27 cellular contexts compared by ENCODE assay signal in the genomic region with DNA sequence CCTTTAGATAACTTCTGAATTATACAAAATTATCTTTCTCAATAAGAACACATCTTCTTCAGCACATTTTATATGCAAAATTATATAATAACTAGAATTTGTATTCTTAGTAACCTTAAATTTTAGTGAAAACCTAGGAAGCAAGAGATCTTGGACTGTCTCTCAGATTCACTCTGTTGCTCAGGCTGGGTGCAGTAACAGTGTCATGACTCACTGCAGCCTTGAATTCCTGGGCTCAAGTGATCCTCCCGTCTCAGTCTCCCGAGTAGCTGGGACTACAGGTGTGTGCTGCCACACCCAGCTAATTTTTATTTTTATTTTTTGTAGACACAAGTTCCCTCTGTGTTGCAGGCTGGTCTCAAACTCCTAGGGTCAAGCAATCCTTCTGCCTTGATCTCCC. TPM values are rescaled to one million over a fixed set of nuclear protein-coding genes. Genes with fewer than 3 reads are reported as not detected.
A peak's percentile ranks its signal among the peaks of the same experiment; 100 is the strongest.
DNase-seq lines count a peak whose midpoint lies in the region; ATAC-seq, FAIRE-seq and TF ChIP-seq lines count a peak whose summit lies in the region.
"Had no signal": no experiment of that assay in that cellular context is flagged by ENCODE, and none has a peak within 500 bp of the region (broad histone marks: within the 10 kb centered on the region; RNA-seq: fewer than 3 reads in every experiment).

No MANE protein-coding gene starts in this region.

- no peaks in the 10 kb centered on the region for H3K36me3 ChIP-seq in RWPE2 (ENCODE audit: low read depth)
- H3K36me3 ChIP-seq: BLaER1 treated with 17β-estradiol and CSF1 and Interleukin-3, amounts not matched to agents 10 nM and 100 nM had no signal

- H3K4me3 ChIP-seq in RWPE2 (ENCODE audit: severe bottlenecking), result no peak overlapping the region
- H3K4me3 ChIP-seq: A549; BLaER1 treated with 17β-estradiol and CSF1 and Interleukin-3, amounts not matched to agents 10 nM and 100 nM; GM12878 had no signal

- H3K9me3 ChIP-seq in RWPE2 (ENCODE audit: severe bottlenecking), result peaks cover 3% of the 10 kb centered on the region
- H3K9me3 ChIP-seq: A549; BLaER1 treated with 17β-estradiol and CSF1 and Interleukin-3, amounts not matched to agents 10 nM and 100 nM had no signal

- H3K4me1 ChIP-seq in RWPE2 (ENCODE audit: insufficient read depth, poor library complexity, severe bottlenecking), result no peaks in the 10 kb centered on the region
- H3K4me1 ChIP-seq: A549; BLaER1 treated with 17β-estradiol and CSF1 and Interleukin-3, amounts not matched to agents 10 nM and 100 nM had no signal

- no peak for TF ChIP-seq CTCF in RWPE2 (IDR thresholded peaks at IDR 0.05; ENCODE audit: poor library complexity, severe bottlenecking)

- no peak overlapping the region for H3K27ac ChIP-seq in RWPE2 (ENCODE audit: poor library complexity, severe bottlenecking)
- H3K27ac ChIP-seq: 22Rv1; A549; BLaER1 treated with 17β-estradiol and CSF1 and Interleukin-3, amounts not matched to agents 10 nM and 100 nM; C4-2B had no signal

- no peak for TF ChIP-seq POLR2A in H54 (IDR thresholded peaks at IDR 0.05; ENCODE audit: low read depth, low read length)

- no peak for DNase-seq in H54 (ENCODE audit: insufficient read length, low spot score)
- DNase-seq in RWPE2 (ENCODE audit: low spot score), result no peak
- DNase-seq in left colon, result no peak
- no peak for DNase-seq in CD1c-positive myeloid dendritic cell (ENCODE audit: extremely low spot score)
- DNase-seq in iPS-NIHi7 (ENCODE audit: extremely low spot score), result no peak
- DNase-seq: AML-193; CD4-positive, alpha-beta memory T cell; CD4-positive, CD25-positive, alpha-beta regulatory T cell; CD8-positive, alpha-beta memory T cell; COR-L47; DMS 273 treated with DMSO at 0.1 percent for 48 hours; DMS153; DMS53; DMS79; DND-41; EL; GDM1 had no signal

- ATAC-seq in RWPE2 (ENCODE audit: low read depth) (peak; percentile 50; the same call in 2 of the 3 replicates), left colon (peak; percentile 39)
- ATAC-seq: GM12878 had no signal

- intact Hi-C loops in left colon (cut with DNase I, micrococcal nuclease), result no loop called here

- H3K27me3 ChIP-seq in RWPE2 (ENCODE audit: insufficient read depth, poor library complexity, severe bottlenecking), result peaks cover 6% of the 10 kb centered on the region
- H3K27me3 ChIP-seq: BLaER1 treated with 17β-estradiol and CSF1 and Interleukin-3, amounts not matched to agents 10 nM and 100 nM had no signal

- peak; percentile 6 for FAIRE-seq in H54 (lab: Jason Lieb, UNC)
- FAIRE-seq: A549, GM12878, GM12892, GM18507 had no signal

RNA-seq across cellular contexts. Expression of gene MKRN3, which starts 29.9 kb away (rescaled TPM):
- 1 to 10 TPM in 1 of 2 donors, not detected in 1; 3.9 TPM for total RNA-seq in left colon
- total RNA-seq: G401, GM12878 had no signal

RNA-seq across cellular contexts. Expression of gene MAGEL2, which starts 52.3 kb away (rescaled TPM):
- total RNA-seq in left colon, result under 1 TPM in 1 of 2 donors, not detected in 1; 0.06 TPM
- total RNA-seq: A172; B cell; CD4-positive, alpha-beta memory T cell; CD4-positive, CD25-positive, alpha-beta regulatory T cell; CD8-positive, alpha-beta memory T cell; G401; GM12878 had no signal
